1 cellular context compared by ENCODE assay signal in the genomic region with DNA sequence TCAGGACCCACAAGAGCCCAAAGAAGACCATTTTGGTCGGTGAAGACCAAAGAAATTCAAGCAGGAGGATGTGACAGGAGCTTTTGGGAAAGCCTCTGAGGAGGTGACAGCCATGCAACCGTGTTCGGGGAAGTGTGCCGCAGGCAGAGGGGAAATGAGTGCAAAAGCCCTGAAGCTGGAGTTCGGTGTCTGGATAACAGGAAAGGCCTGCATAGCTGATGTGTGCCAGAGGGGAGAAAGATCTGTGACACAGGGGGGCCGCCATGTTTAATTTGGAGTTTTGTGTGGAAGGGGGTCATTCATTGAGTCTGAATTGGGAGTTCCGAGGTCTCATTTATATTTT.
TF ChIP-seq lines count a peak whose summit lies in the region.

No MANE protein-coding gene starts in this region.

TF ChIP-seq in GM23338, 12 proteins besides CTCF, POLR2A, EP300 and RAD21 (continued from another document):
- TF ChIP-seq, protein P1, sequence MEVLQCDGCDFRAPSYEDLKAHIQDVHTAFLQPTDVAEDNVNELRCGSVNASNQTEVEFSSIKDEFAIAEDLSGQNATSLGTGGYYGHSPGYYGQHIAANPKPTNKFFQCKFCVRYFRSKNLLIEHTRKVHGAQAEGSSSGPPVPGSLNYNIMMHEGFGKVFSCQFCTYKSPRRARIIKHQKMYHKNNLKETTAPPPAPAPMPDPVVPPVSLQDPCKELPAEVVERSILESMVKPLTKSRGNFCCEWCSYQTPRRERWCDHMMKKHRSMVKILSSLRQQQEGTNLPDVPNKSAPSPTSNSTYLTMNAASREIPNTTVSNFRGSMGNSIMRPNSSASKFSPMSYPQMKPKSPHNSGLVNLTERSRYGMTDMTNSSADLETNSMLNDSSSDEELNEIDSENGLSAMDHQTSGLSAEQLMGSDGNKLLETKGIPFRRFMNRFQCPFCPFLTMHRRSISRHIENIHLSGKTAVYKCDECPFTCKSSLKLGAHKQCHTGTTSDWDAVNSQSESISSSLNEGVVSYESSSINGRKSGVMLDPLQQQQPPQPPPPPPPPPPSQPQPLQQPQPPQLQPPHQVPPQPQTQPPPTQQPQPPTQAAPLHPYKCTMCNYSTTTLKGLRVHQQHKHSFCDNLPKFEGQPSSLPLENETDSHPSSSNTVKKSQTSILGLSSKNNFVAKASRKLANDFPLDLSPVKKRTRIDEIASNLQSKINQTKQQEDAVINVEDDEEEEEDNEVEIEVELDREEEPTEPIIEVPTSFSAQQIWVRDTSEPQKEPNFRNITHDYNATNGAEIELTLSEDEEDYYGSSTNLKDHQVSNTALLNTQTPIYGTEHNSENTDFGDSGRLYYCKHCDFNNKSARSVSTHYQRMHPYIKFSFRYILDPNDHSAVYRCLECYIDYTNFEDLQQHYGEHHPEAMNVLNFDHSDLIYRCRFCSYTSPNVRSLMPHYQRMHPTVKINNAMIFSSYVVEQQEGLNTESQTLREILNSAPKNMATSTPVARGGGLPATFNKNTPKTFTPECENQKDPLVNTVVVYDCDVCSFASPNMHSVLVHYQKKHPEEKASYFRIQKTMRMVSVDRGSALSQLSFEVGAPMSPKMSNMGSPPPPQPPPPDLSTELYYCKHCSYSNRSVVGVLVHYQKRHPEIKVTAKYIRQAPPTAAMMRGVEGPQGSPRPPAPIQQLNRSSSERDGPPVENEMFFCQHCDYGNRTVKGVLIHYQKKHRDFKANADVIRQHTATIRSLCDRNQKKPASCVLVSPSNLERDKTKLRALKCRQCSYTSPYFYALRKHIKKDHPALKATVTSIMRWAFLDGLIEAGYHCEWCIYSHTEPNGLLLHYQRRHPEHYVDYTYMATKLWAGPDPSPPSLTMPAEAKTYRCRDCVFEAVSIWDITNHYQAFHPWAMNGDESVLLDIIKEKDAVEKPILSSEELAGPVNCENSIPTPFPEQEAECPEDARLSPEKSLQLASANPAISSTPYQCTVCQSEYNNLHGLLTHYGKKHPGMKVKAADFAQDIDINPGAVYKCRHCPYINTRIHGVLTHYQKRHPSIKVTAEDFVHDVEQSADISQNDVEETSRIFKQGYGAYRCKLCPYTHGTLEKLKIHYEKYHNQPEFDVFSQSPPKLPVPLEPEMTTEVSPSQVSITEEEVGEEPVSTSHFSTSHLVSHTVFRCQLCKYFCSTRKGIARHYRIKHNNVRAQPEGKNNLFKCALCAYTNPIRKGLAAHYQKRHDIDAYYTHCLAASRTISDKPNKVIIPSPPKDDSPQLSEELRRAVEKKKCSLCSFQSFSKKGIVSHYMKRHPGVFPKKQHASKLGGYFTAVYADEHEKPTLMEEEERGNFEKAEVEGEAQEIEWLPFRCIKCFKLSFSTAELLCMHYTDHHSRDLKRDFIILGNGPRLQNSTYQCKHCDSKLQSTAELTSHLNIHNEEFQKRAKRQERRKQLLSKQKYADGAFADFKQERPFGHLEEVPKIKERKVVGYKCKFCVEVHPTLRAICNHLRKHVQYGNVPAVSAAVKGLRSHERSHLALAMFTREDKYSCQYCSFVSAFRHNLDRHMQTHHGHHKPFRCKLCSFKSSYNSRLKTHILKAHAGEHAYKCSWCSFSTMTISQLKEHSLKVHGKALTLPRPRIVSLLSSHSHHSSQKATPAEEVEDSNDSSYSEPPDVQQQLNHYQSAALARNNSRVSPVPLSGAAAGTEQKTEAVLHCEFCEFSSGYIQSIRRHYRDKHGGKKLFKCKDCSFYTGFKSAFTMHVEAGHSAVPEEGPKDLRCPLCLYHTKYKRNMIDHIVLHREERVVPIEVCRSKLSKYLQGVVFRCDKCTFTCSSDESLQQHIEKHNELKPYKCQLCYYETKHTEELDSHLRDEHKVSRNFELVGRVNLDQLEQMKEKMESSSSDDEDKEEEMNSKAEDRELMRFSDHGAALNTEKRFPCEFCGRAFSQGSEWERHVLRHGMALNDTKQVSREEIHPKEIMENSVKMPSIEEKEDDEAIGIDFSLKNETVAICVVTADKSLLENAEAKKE (CRISPR knock-in tag; IDR thresholded peaks at IDR 0.05): no peak
- no peak for TF ChIP-seq STAT1 (IDR thresholded peaks at IDR 0.05; ENCODE audit: unreplicated experiment)
- TF ChIP-seq EZH2phosphoT487 (IDR thresholded peaks at IDR 0.05; ENCODE audit: unreplicated experiment): no peak
- no peak for TF ChIP-seq CREB1 (CRISPR knock-in tag; IDR thresholded peaks at IDR 0.05; ENCODE audit: low read depth)
- TF ChIP-seq NANOG (IDR thresholded peaks at IDR 0.05; ENCODE audit: borderline replicate concordance): no peak
- TF ChIP-seq JUNB (IDR thresholded peaks at IDR 0.05; ENCODE audit: unreplicated experiment): no peak
- TF ChIP-seq, protein P2, sequence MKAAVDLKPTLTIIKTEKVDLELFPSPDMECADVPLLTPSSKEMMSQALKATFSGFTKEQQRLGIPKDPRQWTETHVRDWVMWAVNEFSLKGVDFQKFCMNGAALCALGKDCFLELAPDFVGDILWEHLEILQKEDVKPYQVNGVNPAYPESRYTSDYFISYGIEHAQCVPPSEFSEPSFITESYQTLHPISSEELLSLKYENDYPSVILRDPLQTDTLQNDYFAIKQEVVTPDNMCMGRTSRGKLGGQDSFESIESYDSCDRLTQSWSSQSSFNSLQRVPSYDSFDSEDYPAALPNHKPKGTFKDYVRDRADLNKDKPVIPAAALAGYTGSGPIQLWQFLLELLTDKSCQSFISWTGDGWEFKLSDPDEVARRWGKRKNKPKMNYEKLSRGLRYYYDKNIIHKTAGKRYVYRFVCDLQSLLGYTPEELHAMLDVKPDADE (IDR thresholded peaks at IDR 0.05): no peak
- no peak for TF ChIP-seq ZNF114 (CRISPR knock-in tag; IDR thresholded peaks at IDR 0.05)
TF ChIP-seq in GM23338: peak in this region for 0.
